ENCODE assay signal across 12 cellular contexts in genomic region chr17:8255499-8255898, GRCh38. TPM values are rescaled to one million over a fixed set of nuclear protein-coding genes. Genes with fewer than 3 reads are reported as not detected.
DNase-seq lines count a peak whose midpoint lies in the region; ATAC-seq and TF ChIP-seq lines count a peak whose summit lies in the region.
"Had no signal": no experiment of that assay in that cellular context is flagged by ENCODE, and none has a peak within 500 bp of the region (broad histone marks: within the 10 kb centered on the region; RNA-seq: fewer than 3 reads in every experiment).

No MANE protein-coding gene starts in this region.

- POLR2A ChIA-PET in Panc1 (lab: Charles Lee) = interaction anchor here (1.0 kb wide), 1 partner anchor 40 kb away, joined by 3 read pairs; the partner anchor contains the start of gene SLC25A35

- H3K27ac Mint-ChIP-seq in activated T-helper 1 cell treated with anti-CD3 and anti-CD28 coated beads, Interleukin-12 subunit alpha, Interleukin-12 subunit beta, Interleukin-2, Interleukin-4 antibody, amounts not matched to agents 30 ng/mL and 10 ng/mL and 1 ng/mL, durations not matched to agents 14 hours and 24 hours and 36 hours = no peak overlapping the region
- H3K27ac Mint-ChIP-seq: activated naive CD8-positive, alpha-beta T cell treated with anti-CD3 and anti-CD28 coated beads, Interleukin-2, amount 50 U/mL, for 24 hours; activated T-cell treated with anti-CD3 and anti-CD28 coated beads, Interleukin-2, amount 50 U/mL, for 72 hours; neural progenitor cell had no signal

- ATAC-seq in DND-41 (ENCODE audit: insufficient read depth, low read depth) (no peak), Panc1 (peak; percentile 67; the same call in 1 of the 2 replicates), lower lobe of right lung (no peak)
- ATAC-seq: activated naive CD8-positive, alpha-beta T cell treated with anti-CD3 and anti-CD28 coated beads, Interleukin-2, amount 50 U/mL, for 24 hours; activated T-cell treated with anti-CD3 and anti-CD28 coated beads, Interleukin-2, amount 50 U/mL, for 72 hours had no signal

- no peak for DNase-seq in DND-41
- DNase-seq in Panc1 (ENCODE audit: low read depth, low spot score) = no peak
- DNase-seq in fibroblast of pulmonary artery (ENCODE audit: low read depth) = no peak
- DNase-seq in lower leg skin (ENCODE audit: low spot score in 2 of 2) = no peak
- no peak for DNase-seq in activated T-helper 1 cell treated with anti-CD3 and anti-CD28 coated beads, Interleukin-12 subunit alpha, Interleukin-12 subunit beta, Interleukin-2, Interleukin-4 antibody, amounts not matched to agents 30 ng/mL and 10 ng/mL and 1 ng/mL, durations not matched to agents 14 hours and 24 hours and 36 hours (ENCODE audit: low spot score)
- no peak for DNase-seq in lower lobe of right lung
- DNase-seq: activated CD4-positive, alpha-beta T cell treated with anti-CD3 and anti-CD28 coated beads, Interleukin-2, amount 50 U/mL, for 4 hours; activated naive CD8-positive, alpha-beta T cell treated with anti-CD3 and anti-CD28 coated beads, Interleukin-2, amount 50 U/mL, for 24 hours; activated T-cell treated with anti-CD3 and anti-CD28 coated beads, Interleukin-2, amount 50 U/mL, for 72 hours; NCI-H69 had no signal

- H3K36me3 ChIP-seq in DND-41 (ENCODE audit: insufficient read depth, low read length) = peaks cover 70% of the 10 kb centered on the region
- no peaks in the 10 kb centered on the region for H3K36me3 ChIP-seq in Panc1 (ENCODE audit: control insufficient read depth, insufficient read depth, low read length)
- peaks cover 57% of the 10 kb centered on the region for H3K36me3 ChIP-seq in lower lobe of right lung

- no TSS peak for BruUV-seq in Panc1 (replicated peaks; lab: Mats Ljungman, UMichigan)

- TF ChIP-seq CTCF in DND-41 (IDR thresholded peaks at IDR 0.05; ENCODE audit: borderline replicate concordance, extremely low read depth, low read length, poor library complexity, severe bottlenecking) (peak; percentile 27), Panc1 (IDR thresholded peaks at IDR 0.05) (no peak), fibroblast of pulmonary artery (IDR thresholded peaks at IDR 0.05; ENCODE audit: low read length, missing control alignments) (peak; percentile 12), lower leg skin (IDR thresholded peaks at IDR 0.05) (no peak), lower lobe of right lung (IDR thresholded peaks at IDR 0.05) (no peak)

- H4K20me1 ChIP-seq in DND-41 (ENCODE audit: insufficient read depth, low read length) = peaks cover 3% of the 10 kb centered on the region; the same call in 1 of the 2 replicates

- H3K4me1 ChIP-seq in DND-41 (ENCODE audit: insufficient read depth, low read length) (peaks cover 2% of the 10 kb centered on the region), Panc1 (ENCODE audit: control insufficient read depth, insufficient read depth, low read length) (no peaks in the 10 kb centered on the region), lower lobe of right lung (no peaks in the 10 kb centered on the region)

- CTCF ChIA-PET in Panc1 (lab: Charles Lee) = no interaction called here

- H3K4me1 Mint-ChIP-seq in activated T-helper 1 cell treated with anti-CD3 and anti-CD28 coated beads, Interleukin-12 subunit alpha, Interleukin-12 subunit beta, Interleukin-2, Interleukin-4 antibody, amounts not matched to agents 30 ng/mL and 10 ng/mL and 1 ng/mL, durations not matched to agents 14 hours and 24 hours and 36 hours (ENCODE audit: low read depth) = peaks cover 4% of the 10 kb centered on the region

- no peak overlapping the region for H3K4me3 ChIP-seq in DND-41 (ENCODE audit: low read depth in 1 of 2, low read length in 2 of 2)
- no peak overlapping the region for H3K4me3 ChIP-seq in Panc1 (ENCODE audit: low read depth in 2 of 2, low read length in 2 of 2)
- no peak overlapping the region for H3K4me3 ChIP-seq in fibroblast of pulmonary artery (replicated peaks; ENCODE audit: low read depth, low read length)
- no peak overlapping the region for H3K4me3 ChIP-seq in lower leg skin (ENCODE audit: low read depth, poor library complexity, severe bottlenecking)
- no peak overlapping the region for H3K4me3 ChIP-seq in lower lobe of right lung
- H3K4me3 ChIP-seq: BLaER1 treated with 17β-estradiol and CSF1 and Interleukin-3, amounts not matched to agents 10 nM and 100 nM; neural progenitor cell had no signal

- no peak overlapping the region for H2AFZ ChIP-seq in DND-41 (ENCODE audit: low read depth, low read length)
- H2AFZ ChIP-seq: neural progenitor cell had no signal

- H3K9me3 ChIP-seq in DND-41 (ENCODE audit: insufficient read depth, low read length, severe bottlenecking) (no peaks in the 10 kb centered on the region), Panc1 (ENCODE audit: control insufficient read depth, insufficient read depth, low read depth, low read length) (no peaks in the 10 kb centered on the region), lower lobe of right lung (no peaks in the 10 kb centered on the region)
- H3K9me3 ChIP-seq: BLaER1 treated with 17β-estradiol and CSF1 and Interleukin-3, amounts not matched to agents 10 nM and 100 nM had no signal

- intact Hi-C loops in Panc1 (cut with micrococcal nuclease; ENCODE audit: unreplicated experiment) = no loop called here
- intact Hi-C loops in lower leg skin (cut with DNase I; ENCODE audit: low total_unique reads) = no loop called here
- intact Hi-C loops in activated T-helper 1 cell treated with anti-CD3 and anti-CD28 coated beads, Interleukin-12 subunit alpha, Interleukin-12 subunit beta, Interleukin-2, Interleukin-4 antibody, amounts not matched to agents 30 ng/mL and 10 ng/mL and 1 ng/mL, durations not matched to agents 14 hours and 24 hours and 36 hours (cut with micrococcal nuclease) = no loop called here
- intact Hi-C loops in lower lobe of right lung (cut with DNase I) = no loop called here

- no peak overlapping the region for H3K4me2 ChIP-seq in DND-41 (ENCODE audit: insufficient read depth, low read length)
- H3K4me2 ChIP-seq: BLaER1 treated with 17β-estradiol and CSF1 and Interleukin-3, amounts not matched to agents 10 nM and 100 nM; neural progenitor cell had no signal

- H3K36me3 Mint-ChIP-seq in activated T-helper 1 cell treated with anti-CD3 and anti-CD28 coated beads, Interleukin-12 subunit alpha, Interleukin-12 subunit beta, Interleukin-2, Interleukin-4 antibody, amounts not matched to agents 30 ng/mL and 10 ng/mL and 1 ng/mL, durations not matched to agents 14 hours and 24 hours and 36 hours (ENCODE audit: low read depth) = peaks cover 23% of the 10 kb centered on the region

- peaks cover 33% of the 10 kb centered on the region for H3K79me2 ChIP-seq in DND-41 (ENCODE audit: insufficient read depth, low read length)

- H3K4me3 Mint-ChIP-seq in activated T-helper 1 cell treated with anti-CD3 and anti-CD28 coated beads, Interleukin-12 subunit alpha, Interleukin-12 subunit beta, Interleukin-2, Interleukin-4 antibody, amounts not matched to agents 30 ng/mL and 10 ng/mL and 1 ng/mL, durations not matched to agents 14 hours and 24 hours and 36 hours = no peak overlapping the region
- H3K4me3 Mint-ChIP-seq: activated naive CD8-positive, alpha-beta T cell treated with anti-CD3 and anti-CD28 coated beads, Interleukin-2, amount 50 U/mL, for 24 hours; activated T-cell treated with anti-CD3 and anti-CD28 coated beads, Interleukin-2, amount 50 U/mL, for 72 hours had no signal

- no peak overlapping the region for H3K9ac ChIP-seq in DND-41 (ENCODE audit: low read depth, low read length)
- H3K9ac ChIP-seq: neural progenitor cell had no signal

- H3K27ac ChIP-seq in DND-41 (ENCODE audit: low read length) (no peak overlapping the region), Panc1 (ENCODE audit: low read length) (no peak overlapping the region), lower lobe of right lung (no peak overlapping the region)
- H3K27ac ChIP-seq: BLaER1 treated with 17β-estradiol and CSF1 and Interleukin-3, amounts not matched to agents 10 nM and 100 nM; neural progenitor cell had no signal

- H3K27me3 ChIP-seq in DND-41 (ENCODE audit: insufficient read depth, low read length, poor library complexity) = no peaks in the 10 kb centered on the region
- no peaks in the 10 kb centered on the region for H3K27me3 ChIP-seq in Panc1 (ENCODE audit: control insufficient read depth, insufficient read depth, low read length)
- no peaks in the 10 kb centered on the region for H3K27me3 ChIP-seq in lower lobe of right lung (ENCODE audit: low read depth)
- H3K27me3 ChIP-seq: BLaER1 treated with 17β-estradiol and CSF1 and Interleukin-3, amounts not matched to agents 10 nM and 100 nM; neural progenitor cell had no signal

- H3K27me3 Mint-ChIP-seq in activated T-helper 1 cell treated with anti-CD3 and anti-CD28 coated beads, Interleukin-12 subunit alpha, Interleukin-12 subunit beta, Interleukin-2, Interleukin-4 antibody, amounts not matched to agents 30 ng/mL and 10 ng/mL and 1 ng/mL, durations not matched to agents 14 hours and 24 hours and 36 hours (ENCODE audit: insufficient read depth) = no peaks in the 10 kb centered on the region
- H3K27me3 Mint-ChIP-seq: activated naive CD8-positive, alpha-beta T cell treated with anti-CD3 and anti-CD28 coated beads, Interleukin-2, amount 50 U/mL, for 24 hours had no signal

- WGBS in lower leg skin, 2 donors = 90 to 96% methylated on average over 9 of the region's 9 CpGs

- no peaks in the 10 kb centered on the region for H3K9me3 Mint-ChIP-seq in activated T-helper 1 cell treated with anti-CD3 and anti-CD28 coated beads, Interleukin-12 subunit alpha, Interleukin-12 subunit beta, Interleukin-2, Interleukin-4 antibody, amounts not matched to agents 30 ng/mL and 10 ng/mL and 1 ng/mL, durations not matched to agents 14 hours and 24 hours and 36 hours
- H3K9me3 Mint-ChIP-seq: activated naive CD8-positive, alpha-beta T cell treated with anti-CD3 and anti-CD28 coated beads, Interleukin-2, amount 50 U/mL, for 24 hours; activated T-cell treated with anti-CD3 and anti-CD28 coated beads, Interleukin-2, amount 50 U/mL, for 72 hours; neural progenitor cell had no signal

- TF ChIP-seq POLR2A in lower leg skin (IDR thresholded peaks at IDR 0.05) = no peak

- in situ Hi-C loops in Panc1 (cut with HindIII; ENCODE audit: low pct_unique_long_range_greater_than_20kb, low sequenced_read_pairs) = no loop called here

RNA-seq across cellular contexts. Expression of gene PFAS, which starts 6.4 kb away (rescaled TPM):
- 73.0 TPM for total RNA-seq in Panc1 (2021; ENCODE audit: unreplicated experiment)
- polyA plus RNA-seq in Panc1 (2012; ENCODE audit: insufficient read length) = 46.2 TPM
- 10 to 100 TPM in 3 of 4 donors, 1 to 10 TPM in 1; 6.2 to 19.0 (median 15.7) TPM for total RNA-seq in lower leg skin
- total RNA-seq in activated T-helper 1 cell treated with anti-CD3 and anti-CD28 coated beads, Interleukin-12 subunit alpha, Interleukin-12 subunit beta, Interleukin-2, Interleukin-4 antibody, amounts not matched to agents 30 ng/mL and 10 ng/mL and 1 ng/mL, durations not matched to agents 14 hours and 24 hours and 36 hours = 189 and 204 TPM in 2 replicates
- total RNA-seq in lower lobe of right lung = 25.3 TPM

RNA-seq across cellular contexts. Expression of gene CTC1, which starts 7.6 kb away (rescaled TPM):
- total RNA-seq in Panc1 (2021; ENCODE audit: unreplicated experiment) (34.2 TPM), lower leg skin (10 to 100 TPM; 11.2 to 32.0 (median 15.9) TPM), lower lobe of right lung (57.8 TPM)
- polyA plus RNA-seq in Panc1 (2012; ENCODE audit: insufficient read length) = 29.6 TPM
- total RNA-seq in activated T-helper 1 cell treated with anti-CD3 and anti-CD28 coated beads, Interleukin-12 subunit alpha, Interleukin-12 subunit beta, Interleukin-2, Interleukin-4 antibody, amounts not matched to agents 30 ng/mL and 10 ng/mL and 1 ng/mL, durations not matched to agents 14 hours and 24 hours and 36 hours = 68.5 and 76.3 TPM in 2 replicates

RNA-seq across cellular contexts. Expression of gene RANGRF, which starts 33.0 kb away (rescaled TPM):
- total RNA-seq in Panc1 (2021; ENCODE audit: unreplicated experiment) = 16.7 TPM
- 23.1 TPM for polyA plus RNA-seq in Panc1 (2012; ENCODE audit: insufficient read length)
- total RNA-seq in lower leg skin = 10 to 100 TPM; 11.4 to 18.1 (median 13.5) TPM
- 52.9 and 57.9 TPM in 2 replicates for total RNA-seq in activated T-helper 1 cell treated with anti-CD3 and anti-CD28 coated beads, Interleukin-12 subunit alpha, Interleukin-12 subunit beta, Interleukin-2, Interleukin-4 antibody, amounts not matched to agents 30 ng/mL and 10 ng/mL and 1 ng/mL, durations not matched to agents 14 hours and 24 hours and 36 hours
- total RNA-seq in lower lobe of right lung = 24.6 TPM

RNA-seq across cellular contexts. Expression of gene SLC25A35, which starts 39.7 kb away (rescaled TPM):
- total RNA-seq in Panc1 (2021; ENCODE audit: unreplicated experiment) (22.0 TPM), lower leg skin (1 to 10 TPM in 2 of 4 donors, under 1 TPM in 1, not detected in 1; 0.27 to 3.7 (median 2.6) TPM), lower lobe of right lung (7.7 TPM)
- 17.8 TPM for polyA plus RNA-seq in Panc1 (2012; ENCODE audit: insufficient read length)
- 5.3 and 5.5 TPM in 2 replicates for total RNA-seq in activated T-helper 1 cell treated with anti-CD3 and anti-CD28 coated beads, Interleukin-12 subunit alpha, Interleukin-12 subunit beta, Interleukin-2, Interleukin-4 antibody, amounts not matched to agents 30 ng/mL and 10 ng/mL and 1 ng/mL, durations not matched to agents 14 hours and 24 hours and 36 hours

RNA-seq across cellular contexts. Expression of gene AURKB, which starts 45.1 kb away (rescaled TPM):
- total RNA-seq in Panc1 (2021; ENCODE audit: unreplicated experiment) = 85.8 TPM
- polyA plus RNA-seq in Panc1 (2012; ENCODE audit: insufficient read length) = 31.8 TPM
- total RNA-seq in lower leg skin = 10 to 100 TPM in 2 of 4 donors, 1 to 10 TPM in 2; 3.2 to 12.9 (median 8.6) TPM
- 82.2 and 88.7 TPM in 2 replicates for total RNA-seq in activated T-helper 1 cell treated with anti-CD3 and anti-CD28 coated beads, Interleukin-12 subunit alpha, Interleukin-12 subunit beta, Interleukin-2, Interleukin-4 antibody, amounts not matched to agents 30 ng/mL and 10 ng/mL and 1 ng/mL, durations not matched to agents 14 hours and 24 hours and 36 hours
- total RNA-seq in lower lobe of right lung = 2.2 TPM

Comparison
In these comparisons a context has a peak if more than half of its experiments do, and no peak if none do; other contexts are left out.
1. CTCF ChIP-seq: peak in DND-41 (single experiment) and fibroblast of pulmonary artery (single experiment); none in Panc1 (single experiment), lower leg skin (0 of 3) and lower lobe of right lung (single experiment).